ENCODE assay signal across 10 cellular contexts in genomic region chr11:102446606-102447005, GRCh38. TPM values are rescaled to one million over a fixed set of nuclear protein-coding genes. Genes with fewer than 3 reads are reported as not detected.
DNase-seq lines count a peak whose midpoint lies in the region; ATAC-seq and TF ChIP-seq lines count a peak whose summit lies in the region.
"Had no signal": no experiment of that assay in that cellular context is flagged by ENCODE, and none has a peak within 500 bp of the region (broad histone marks: within the 10 kb centered on the region; RNA-seq: fewer than 3 reads in every experiment).

No MANE protein-coding gene starts in this region.

- peaks cover 59 to 73% of the 10 kb centered on the region in 2 donors for H3K36me3 Mint-ChIP-seq in CD4-positive, alpha-beta memory T cell
- peaks cover 29% of the 10 kb centered on the region for H3K36me3 Mint-ChIP-seq in memory B cell
- H3K36me3 Mint-ChIP-seq in activated T-helper 2 cell treated with anti-CD3 and anti-CD28 coated beads, Interferon-gamma antibody, Interleukin-2, Interleukin-4, amounts not matched to agents 10 μg/mL and 5 μg/mL and 100 μg/mL, durations not matched to agents 14 hours and 24 hours and 36 hours (ENCODE audit: low read depth) = peaks cover 82% of the 10 kb centered on the region

- H3K4me1 Mint-ChIP-seq in CD4-positive, alpha-beta memory T cell = peaks cover 78 to 98% (median 87%) of the 10 kb centered on the region in 4 donors
- peaks cover 41% of the 10 kb centered on the region for H3K4me1 Mint-ChIP-seq in memory B cell
- H3K4me1 Mint-ChIP-seq in activated T-helper 2 cell treated with anti-CD3 and anti-CD28 coated beads, Interferon-gamma antibody, Interleukin-2, Interleukin-4, amounts not matched to agents 10 μg/mL and 5 μg/mL and 100 μg/mL, durations not matched to agents 14 hours and 24 hours and 36 hours (ENCODE audit: low read depth) = peaks cover 77% of the 10 kb centered on the region

- no peak for TF ChIP-seq CTCF in astrocyte of the spinal cord (IDR thresholded peaks at IDR 0.05; ENCODE audit: low read depth, low read length)
- TF ChIP-seq CTCF in adrenal gland (IDR thresholded peaks at IDR 0.05) = no peak

- peaks cover 0 to 9% (median 3%) of the 10 kb centered on the region in 8 donors for H3K9me3 Mint-ChIP-seq in CD4-positive, alpha-beta memory T cell
- no peaks in the 10 kb centered on the region for H3K9me3 Mint-ChIP-seq in memory B cell
- peaks cover 10% of the 10 kb centered on the region for H3K9me3 Mint-ChIP-seq in activated T-helper 2 cell treated with anti-CD3 and anti-CD28 coated beads, Interferon-gamma antibody, Interleukin-2, Interleukin-4, amounts not matched to agents 10 μg/mL and 5 μg/mL and 100 μg/mL, durations not matched to agents 14 hours and 24 hours and 36 hours

- peaks cover 14% of the 10 kb centered on the region for H3K36me3 ChIP-seq in CD4-positive, alpha-beta memory T cell (ENCODE audit: insufficient read depth, low read length)
- H3K36me3 ChIP-seq in adrenal gland (replicated peaks in 1 of 2) = peaks cover 0 to 4% of the 10 kb centered on the region in 2 donors

- in situ Hi-C loops in astrocyte of the spinal cord (cut with HindIII; ENCODE audit: low sequenced_read_pairs) = no loop called here

- peaks cover 66% of the 10 kb centered on the region for H3K4me1 ChIP-seq in CD4-positive, alpha-beta memory T cell (ENCODE audit: insufficient read depth, low read length)
- H3K4me1 ChIP-seq in adrenal gland (replicated peaks in 1 of 2) = peaks cover 28 to 34% of the 10 kb centered on the region in 2 donors

- intact Hi-C loops in CD4-positive, alpha-beta memory T cell (cut with micrococcal nuclease) = no loop called here
- intact Hi-C loops in activated T-helper 2 cell treated with anti-CD3 and anti-CD28 coated beads, Interferon-gamma antibody, Interleukin-2, Interleukin-4, amounts not matched to agents 10 μg/mL and 5 μg/mL and 100 μg/mL, durations not matched to agents 14 hours and 24 hours and 36 hours (cut with micrococcal nuclease) = loop anchor here (1.0 kb wide), 1 partner anchor 29 kb away; no protein-coding TSS in a partner anchor
- intact Hi-C loops in adrenal gland (cut with DNase I) = no loop called here

- peak overlapping the region in 2 of 7 donors; percentile 22 to 98 for H3K27ac Mint-ChIP-seq in CD4-positive, alpha-beta memory T cell
- peak overlapping the region; percentile 84 for H3K27ac Mint-ChIP-seq in memory B cell
- H3K27ac Mint-ChIP-seq in activated T-helper 2 cell treated with anti-CD3 and anti-CD28 coated beads, Interferon-gamma antibody, Interleukin-2, Interleukin-4, amounts not matched to agents 10 μg/mL and 5 μg/mL and 100 μg/mL, durations not matched to agents 14 hours and 24 hours and 36 hours = no peak overlapping the region

- no peak overlapping the region for H3K4me3 ChIP-seq in CD4-positive, alpha-beta memory T cell (ENCODE audit: low read length in 2 of 2)
- H3K4me3 ChIP-seq in astrocyte of the spinal cord (ENCODE audit: low read depth, low read length) (no peak overlapping the region), adrenal gland (no peak overlapping the region)

- H3K27me3 Mint-ChIP-seq in CD4-positive, alpha-beta memory T cell = no peaks in the 10 kb centered on the region
- H3K27me3 Mint-ChIP-seq in memory B cell = no peaks in the 10 kb centered on the region
- no peaks in the 10 kb centered on the region for H3K27me3 Mint-ChIP-seq in activated T-helper 2 cell treated with anti-CD3 and anti-CD28 coated beads, Interferon-gamma antibody, Interleukin-2, Interleukin-4, amounts not matched to agents 10 μg/mL and 5 μg/mL and 100 μg/mL, durations not matched to agents 14 hours and 24 hours and 36 hours (ENCODE audit: low read depth)

- WGBS in adrenal gland, 4 donors = 80 to 91% (median 84%) methylated on average over 3 of the region's 3 CpGs

- POLR2A ChIA-PET in CD4-positive, alpha-beta memory T cell (lab: Charles Lee; ENCODE audit: partially characterized antibody) = interaction anchor here (0.9 kb wide), 1 partner anchor 52 kb away, joined by 3 read pairs; no protein-coding TSS in a partner anchor

- DNase-seq in CD4-positive, alpha-beta memory T cell = no peak
- DNase-seq in LHCN-M2 (ENCODE audit: low read depth) (peak; percentile 87), astrocyte of the spinal cord (ENCODE audit: low read depth, low spot score) (peak; percentile 62), memory B cell (ENCODE audit: low spot score in 2 of 2) (no peak), SHP77 treated with DMSO at 0.1 percent for 48 hours (lab: John Stamatoyannopoulos, UW) (no peak), globus pallidus (ENCODE audit: low spot score) (no peak), adrenal gland (no peak)
- DNase-seq in activated T-helper 2 cell treated with anti-CD3 and anti-CD28 coated beads, Interferon-gamma antibody, Interleukin-2, Interleukin-4, amounts not matched to agents 10 μg/mL and 5 μg/mL and 100 μg/mL, durations not matched to agents 14 hours and 24 hours and 36 hours (ENCODE audit: low spot score) = no peak
- DNase-seq: NCI-H2081, posterior cingulate gyrus had no signal

- no peaks in the 10 kb centered on the region for H3K27me3 ChIP-seq in CD4-positive, alpha-beta memory T cell (ENCODE audit: insufficient read depth, low read length)
- no peaks in the 10 kb centered on the region for H3K27me3 ChIP-seq in adrenal gland

- H3K27ac ChIP-seq in CD4-positive, alpha-beta memory T cell (ENCODE audit: low read depth, low read length) = no peak overlapping the region
- H3K27ac ChIP-seq in adrenal gland = no peak overlapping the region

- CTCF ChIA-PET in CD4-positive, alpha-beta memory T cell (lab: Charles Lee; ENCODE audit: partially characterized antibody) = interaction anchor here (7.3 kb wide), 1 partner anchor 55 kb away, joined by 99 read pairs; no protein-coding TSS in a partner anchor

- H3K4me3 Mint-ChIP-seq in CD4-positive, alpha-beta memory T cell = peak overlapping the region in 5 of 8 donors; percentile 9 to 98 (median 89)
- no peak overlapping the region for H3K4me3 Mint-ChIP-seq in memory B cell
- no peak overlapping the region for H3K4me3 Mint-ChIP-seq in activated T-helper 2 cell treated with anti-CD3 and anti-CD28 coated beads, Interferon-gamma antibody, Interleukin-2, Interleukin-4, amounts not matched to agents 10 μg/mL and 5 μg/mL and 100 μg/mL, durations not matched to agents 14 hours and 24 hours and 36 hours (ENCODE audit: low read depth)

- ATAC-seq in memory B cell (ENCODE audit: low read depth) = no peak

- TF ChIP-seq POLR2A in adrenal gland (IDR thresholded peaks at IDR 0.05) = no peak

- H3K9me3 ChIP-seq in CD4-positive, alpha-beta memory T cell (ENCODE audit: control insufficient read depth in 1 of 2, low read length in 2 of 2) = no peaks in the 10 kb centered on the region
- no peaks in the 10 kb centered on the region for H3K9me3 ChIP-seq in adrenal gland (replicated peaks in 1 of 3)

RNA-seq across cellular contexts. Expression of gene TMEM123, which starts 6.0 kb away (rescaled TPM):
- total RNA-seq in CD4-positive, alpha-beta memory T cell = 100 to 1,000 TPM; 383 to 397 TPM
- polyA plus RNA-seq in CD4-positive, alpha-beta memory T cell = 100 to 1,000 TPM; 752 to 839 TPM
- total RNA-seq in LHCN-M2 (2014; rRNA removed) (132 and 149 TPM in 2 replicates), adrenal gland (100 to 1,000 TPM in 6 of 8 donors, 10 to 100 TPM in 2; 82.0 to 169 (median 117) TPM)
- polyA plus RNA-seq in LHCN-M2 (2012) = 66.7 TPM
- total RNA-seq in activated T-helper 2 cell treated with anti-CD3 and anti-CD28 coated beads, Interferon-gamma antibody, Interleukin-2, Interleukin-4, amounts not matched to agents 10 μg/mL and 5 μg/mL and 100 μg/mL, durations not matched to agents 14 hours and 24 hours and 36 hours = 202 and 204 TPM in 2 replicates
- polyA plus RNA-seq in adrenal gland = 100 to 1,000 TPM in 1 of 3 donors, 10 to 100 TPM in 2; 19.2 to 284 (median 23.7) TPM

Comparison
In these comparisons a context has a peak if more than half of its experiments do, and no peak if none do; other contexts are left out.
1. DNase-seq: peak in LHCN-M2 (single experiment) and astrocyte of the spinal cord (single experiment); none in CD4-positive, alpha-beta memory T cell (0 of 5), memory B cell (0 of 2), SHP77 treated with DMSO at 0.1 percent for 48 hours (single experiment), activated T-helper 2 cell treated with anti-CD3 and anti-CD28 coated beads, Interferon-gamma antibody, Interleukin-2, Interleukin-4, amounts not matched to agents 10 μg/mL and 5 μg/mL and 100 μg/mL, durations not matched to agents 14 hours and 24 hours and 36 hours (single experiment), globus pallidus (single experiment) and adrenal gland (0 of 7).
2. H3K4me3 Mint-ChIP-seq: peak in CD4-positive, alpha-beta memory T cell (5 of 8); none in memory B cell (single experiment) and activated T-helper 2 cell treated with anti-CD3 and anti-CD28 coated beads, Interferon-gamma antibody, Interleukin-2, Interleukin-4, amounts not matched to agents 10 μg/mL and 5 μg/mL and 100 μg/mL, durations not matched to agents 14 hours and 24 hours and 36 hours (single experiment).